1 cellular context compared by ENCODE assay signal in the genomic region with DNA sequence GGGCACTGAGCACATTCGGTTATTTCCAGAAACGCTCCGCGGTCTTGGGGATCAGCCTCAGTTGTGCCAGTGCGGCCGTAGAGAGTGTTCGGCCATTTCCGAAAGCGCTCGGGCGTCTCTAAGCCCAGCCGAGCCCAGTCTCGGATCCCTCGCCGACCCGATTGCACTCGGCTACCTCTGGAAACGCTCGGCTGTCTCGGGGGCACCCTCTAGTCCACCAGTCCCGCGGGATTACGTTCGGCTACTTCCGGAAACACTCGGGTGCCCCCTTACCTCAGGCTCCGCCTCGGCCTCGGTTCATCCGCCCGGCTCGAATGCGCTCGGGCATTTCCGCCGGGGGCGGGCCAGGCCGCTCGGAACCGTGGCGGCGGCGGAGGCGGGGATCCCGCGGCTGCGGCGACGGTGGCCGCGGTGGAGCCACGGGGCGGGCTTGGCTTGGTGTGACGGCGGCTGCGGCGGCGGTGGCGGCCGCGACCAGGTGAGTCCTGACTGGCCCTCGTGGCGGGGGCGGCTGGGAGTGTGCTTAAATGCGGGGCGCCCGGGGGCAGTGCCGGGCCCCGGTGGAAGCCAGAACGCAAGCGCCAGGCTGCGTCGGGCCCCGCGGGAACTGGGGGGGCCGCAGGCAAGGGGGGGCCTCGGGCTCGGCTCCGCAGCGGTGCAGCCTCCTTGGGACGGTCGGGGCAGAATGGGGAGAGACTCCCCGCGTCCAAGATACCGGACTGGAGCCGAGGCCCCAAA.
A peak's percentile ranks its signal among the peaks of the same experiment; 100 is the strongest.
TF ChIP-seq lines count a peak whose summit lies in the region.

TSS of gene PIK3R2 (plus strand) at position 347 of the 738 bp plus-strand sequence. CDS start 2,717 bp downstream, outside the sequence.

TF ChIP-seq in HepG2, 621 proteins besides CTCF, POLR2A, EP300 and RAD21 (continued from another document and continues in another):
- TF ChIP-seq, protein P1, sequence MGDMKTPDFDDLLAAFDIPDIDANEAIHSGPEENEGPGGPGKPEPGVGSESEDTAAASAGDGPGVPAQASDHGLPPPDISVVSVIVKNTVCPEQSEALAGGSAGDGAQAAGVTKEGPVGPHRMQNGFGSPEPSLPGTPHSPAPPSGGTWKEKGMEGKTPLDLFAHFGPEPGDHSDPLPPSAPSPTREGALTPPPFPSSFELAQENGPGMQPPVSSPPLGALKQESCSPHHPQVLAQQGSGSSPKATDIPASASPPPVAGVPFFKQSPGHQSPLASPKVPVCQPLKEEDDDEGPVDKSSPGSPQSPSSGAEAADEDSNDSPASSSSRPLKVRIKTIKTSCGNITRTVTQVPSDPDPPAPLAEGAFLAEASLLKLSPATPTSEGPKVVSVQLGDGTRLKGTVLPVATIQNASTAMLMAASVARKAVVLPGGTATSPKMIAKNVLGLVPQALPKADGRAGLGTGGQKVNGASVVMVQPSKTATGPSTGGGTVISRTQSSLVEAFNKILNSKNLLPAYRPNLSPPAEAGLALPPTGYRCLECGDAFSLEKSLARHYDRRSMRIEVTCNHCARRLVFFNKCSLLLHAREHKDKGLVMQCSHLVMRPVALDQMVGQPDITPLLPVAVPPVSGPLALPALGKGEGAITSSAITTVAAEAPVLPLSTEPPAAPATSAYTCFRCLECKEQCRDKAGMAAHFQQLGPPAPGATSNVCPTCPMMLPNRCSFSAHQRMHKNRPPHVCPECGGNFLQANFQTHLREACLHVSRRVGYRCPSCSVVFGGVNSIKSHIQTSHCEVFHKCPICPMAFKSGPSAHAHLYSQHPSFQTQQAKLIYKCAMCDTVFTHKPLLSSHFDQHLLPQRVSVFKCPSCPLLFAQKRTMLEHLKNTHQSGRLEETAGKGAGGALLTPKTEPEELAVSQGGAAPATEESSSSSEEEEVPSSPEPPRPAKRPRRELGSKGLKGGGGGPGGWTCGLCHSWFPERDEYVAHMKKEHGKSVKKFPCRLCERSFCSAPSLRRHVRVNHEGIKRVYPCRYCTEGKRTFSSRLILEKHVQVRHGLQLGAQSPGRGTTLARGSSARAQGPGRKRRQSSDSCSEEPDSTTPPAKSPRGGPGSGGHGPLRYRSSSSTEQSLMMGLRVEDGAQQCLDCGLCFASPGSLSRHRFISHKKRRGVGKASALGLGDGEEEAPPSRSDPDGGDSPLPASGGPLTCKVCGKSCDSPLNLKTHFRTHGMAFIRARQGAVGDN (CRISPR knock-in tag; IDR thresholded peaks at IDR 0.05): peak; percentile 37
- no peak for TF ChIP-seq REXO4 (CRISPR knock-in tag; IDR thresholded peaks at IDR 0.05; ENCODE audit: borderline replicate concordance)
- TF ChIP-seq SP5 (CRISPR knock-in tag; IDR thresholded peaks at IDR 0.05; ENCODE audit: borderline replicate concordance, low read depth): peak; percentile 51
- peak; percentile 57 for TF ChIP-seq PHF20 (CRISPR knock-in tag; IDR thresholded peaks at IDR 0.05)
- TF ChIP-seq NFATC3 (CRISPR knock-in tag; IDR thresholded peaks at IDR 0.05): no peak
- TF ChIP-seq CHD2 (IDR thresholded peaks at IDR 0.05; ENCODE audit: low read depth, low read length): peak; percentile 94
- TF ChIP-seq ZFY (CRISPR knock-in tag; IDR thresholded peaks at IDR 0.05): peak; percentile 69
- TF ChIP-seq, protein P2, sequence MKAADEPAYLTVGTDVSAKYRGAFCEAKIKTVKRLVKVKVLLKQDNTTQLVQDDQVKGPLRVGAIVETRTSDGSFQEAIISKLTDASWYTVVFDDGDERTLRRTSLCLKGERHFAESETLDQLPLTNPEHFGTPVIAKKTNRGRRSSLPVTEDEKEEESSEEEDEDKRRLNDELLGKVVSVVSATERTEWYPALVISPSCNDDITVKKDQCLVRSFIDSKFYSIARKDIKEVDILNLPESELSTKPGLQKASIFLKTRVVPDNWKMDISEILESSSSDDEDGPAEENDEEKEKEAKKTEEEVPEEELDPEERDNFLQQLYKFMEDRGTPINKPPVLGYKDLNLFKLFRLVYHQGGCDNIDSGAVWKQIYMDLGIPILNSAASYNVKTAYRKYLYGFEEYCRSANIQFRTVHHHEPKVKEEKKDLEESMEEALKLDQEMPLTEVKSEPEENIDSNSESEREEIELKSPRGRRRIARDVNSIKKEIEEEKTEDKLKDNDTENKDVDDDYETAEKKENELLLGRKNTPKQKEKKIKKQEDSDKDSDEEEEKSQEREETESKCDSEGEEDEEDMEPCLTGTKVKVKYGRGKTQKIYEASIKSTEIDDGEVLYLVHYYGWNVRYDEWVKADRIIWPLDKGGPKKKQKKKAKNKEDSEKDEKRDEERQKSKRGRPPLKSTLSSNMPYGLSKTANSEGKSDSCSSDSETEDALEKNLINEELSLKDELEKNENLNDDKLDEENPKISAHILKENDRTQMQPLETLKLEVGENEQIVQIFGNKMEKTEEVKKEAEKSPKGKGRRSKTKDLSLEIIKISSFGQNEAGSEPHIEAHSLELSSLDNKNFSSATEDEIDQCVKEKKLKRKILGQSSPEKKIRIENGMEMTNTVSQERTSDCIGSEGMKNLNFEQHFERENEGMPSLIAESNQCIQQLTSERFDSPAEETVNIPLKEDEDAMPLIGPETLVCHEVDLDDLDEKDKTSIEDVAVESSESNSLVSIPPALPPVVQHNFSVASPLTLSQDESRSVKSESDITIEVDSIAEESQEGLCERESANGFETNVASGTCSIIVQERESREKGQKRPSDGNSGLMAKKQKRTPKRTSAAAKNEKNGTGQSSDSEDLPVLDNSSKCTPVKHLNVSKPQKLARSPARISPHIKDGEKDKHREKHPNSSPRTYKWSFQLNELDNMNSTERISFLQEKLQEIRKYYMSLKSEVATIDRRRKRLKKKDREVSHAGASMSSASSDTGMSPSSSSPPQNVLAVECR (CRISPR knock-in tag; IDR thresholded peaks at IDR 0.05; ENCODE audit: borderline replicate concordance): peak; percentile 5; the same call in 1 of the 2 replicates
- TF ChIP-seq RFX1 (IDR thresholded peaks at IDR 0.05): peak; percentile 16; the same call in 1 of the 2 replicates
- 0 out of 2 replicates have a peak, but pooled peaks have one; percentile 42 for TF ChIP-seq ZSCAN31 (CRISPR knock-in tag; IDR thresholded peaks at IDR 0.05; ENCODE audit: low read depth)
- TF ChIP-seq, protein P3, sequence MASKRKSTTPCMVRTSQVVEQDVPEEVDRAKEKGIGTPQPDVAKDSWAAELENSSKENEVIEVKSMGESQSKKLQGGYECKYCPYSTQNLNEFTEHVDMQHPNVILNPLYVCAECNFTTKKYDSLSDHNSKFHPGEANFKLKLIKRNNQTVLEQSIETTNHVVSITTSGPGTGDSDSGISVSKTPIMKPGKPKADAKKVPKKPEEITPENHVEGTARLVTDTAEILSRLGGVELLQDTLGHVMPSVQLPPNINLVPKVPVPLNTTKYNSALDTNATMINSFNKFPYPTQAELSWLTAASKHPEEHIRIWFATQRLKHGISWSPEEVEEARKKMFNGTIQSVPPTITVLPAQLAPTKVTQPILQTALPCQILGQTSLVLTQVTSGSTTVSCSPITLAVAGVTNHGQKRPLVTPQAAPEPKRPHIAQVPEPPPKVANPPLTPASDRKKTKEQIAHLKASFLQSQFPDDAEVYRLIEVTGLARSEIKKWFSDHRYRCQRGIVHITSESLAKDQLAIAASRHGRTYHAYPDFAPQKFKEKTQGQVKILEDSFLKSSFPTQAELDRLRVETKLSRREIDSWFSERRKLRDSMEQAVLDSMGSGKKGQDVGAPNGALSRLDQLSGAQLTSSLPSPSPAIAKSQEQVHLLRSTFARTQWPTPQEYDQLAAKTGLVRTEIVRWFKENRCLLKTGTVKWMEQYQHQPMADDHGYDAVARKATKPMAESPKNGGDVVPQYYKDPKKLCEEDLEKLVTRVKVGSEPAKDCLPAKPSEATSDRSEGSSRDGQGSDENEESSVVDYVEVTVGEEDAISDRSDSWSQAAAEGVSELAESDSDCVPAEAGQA (IDR thresholded peaks at IDR 0.05; ENCODE audit: low read depth): no peak
- TF ChIP-seq, protein P3 (CRISPR knock-in tag; IDR thresholded peaks at IDR 0.05; ENCODE audit: borderline replicate concordance): no peak
- 0 out of 2 replicates have a peak, but pooled peaks have one; percentile 18 for TF ChIP-seq ZMYM4 (CRISPR knock-in tag; IDR thresholded peaks at IDR 0.05)
- 0 out of 2 replicates have a peak, but pooled peaks have one; percentile 29 for TF ChIP-seq KLF15 (CRISPR knock-in tag; IDR thresholded peaks at IDR 0.05; ENCODE audit: borderline replicate concordance)
- no peak for TF ChIP-seq ELF4 (CRISPR knock-in tag; IDR thresholded peaks at IDR 0.05; ENCODE audit: borderline replicate concordance)
- 0 out of 2 replicates have a peak, but pooled peaks have one; percentile 28 for TF ChIP-seq NR0B2 (CRISPR knock-in tag; IDR thresholded peaks at IDR 0.05)
- TF ChIP-seq HDAC1 (CRISPR knock-in tag; IDR thresholded peaks at IDR 0.05): peak; percentile 69
- TF ChIP-seq MTERF4 (CRISPR knock-in tag; IDR thresholded peaks at IDR 0.05): peak; percentile 40; the same call in 1 of the 2 replicates
- 0 out of 4 replicates have a peak, but pooled peaks of 1 of the 2 experiments have one; percentile 36 for TF ChIP-seq HMGXB4 (CRISPR knock-in tag; IDR thresholded peaks at IDR 0.05; ENCODE audit: borderline replicate concordance in 1 of 2, low read depth in 1 of 2)
- TF ChIP-seq ZNF547 (CRISPR knock-in tag; IDR thresholded peaks at IDR 0.05): peak; percentile 44; the same call in 1 of the 2 replicates
- TF ChIP-seq TOE1 (CRISPR knock-in tag; IDR thresholded peaks at IDR 0.05): no peak
- TF ChIP-seq IRF9 (CRISPR knock-in tag; IDR thresholded peaks at IDR 0.05; ENCODE audit: borderline replicate concordance): peak; percentile 26; the same call in 1 of the 2 replicates
- TF ChIP-seq, protein P4, sequence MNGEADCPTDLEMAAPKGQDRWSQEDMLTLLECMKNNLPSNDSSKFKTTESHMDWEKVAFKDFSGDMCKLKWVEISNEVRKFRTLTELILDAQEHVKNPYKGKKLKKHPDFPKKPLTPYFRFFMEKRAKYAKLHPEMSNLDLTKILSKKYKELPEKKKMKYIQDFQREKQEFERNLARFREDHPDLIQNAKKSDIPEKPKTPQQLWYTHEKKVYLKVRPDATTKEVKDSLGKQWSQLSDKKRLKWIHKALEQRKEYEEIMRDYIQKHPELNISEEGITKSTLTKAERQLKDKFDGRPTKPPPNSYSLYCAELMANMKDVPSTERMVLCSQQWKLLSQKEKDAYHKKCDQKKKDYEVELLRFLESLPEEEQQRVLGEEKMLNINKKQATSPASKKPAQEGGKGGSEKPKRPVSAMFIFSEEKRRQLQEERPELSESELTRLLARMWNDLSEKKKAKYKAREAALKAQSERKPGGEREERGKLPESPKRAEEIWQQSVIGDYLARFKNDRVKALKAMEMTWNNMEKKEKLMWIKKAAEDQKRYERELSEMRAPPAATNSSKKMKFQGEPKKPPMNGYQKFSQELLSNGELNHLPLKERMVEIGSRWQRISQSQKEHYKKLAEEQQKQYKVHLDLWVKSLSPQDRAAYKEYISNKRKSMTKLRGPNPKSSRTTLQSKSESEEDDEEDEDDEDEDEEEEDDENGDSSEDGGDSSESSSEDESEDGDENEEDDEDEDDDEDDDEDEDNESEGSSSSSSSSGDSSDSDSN (CRISPR knock-in tag; IDR thresholded peaks at IDR 0.05): peak; percentile 20; the same call in 1 of the 2 replicates
- TF ChIP-seq ZNF747 (CRISPR knock-in tag; IDR thresholded peaks at IDR 0.05; ENCODE audit: borderline replicate concordance): 0 out of 2 replicates have a peak, but pooled peaks have one; percentile 7
- TF ChIP-seq ZMAT3 (CRISPR knock-in tag; conservative IDR thresholded peaks at IDR 0.05): peak; percentile 20; the same call in 1 of the 2 replicates
- 0 out of 2 replicates have a peak, but pooled peaks have one; percentile 30 for TF ChIP-seq JUND (CRISPR knock-in tag; IDR thresholded peaks at IDR 0.05)
- TF ChIP-seq ZNF567 (CRISPR knock-in tag; IDR thresholded peaks at IDR 0.05; ENCODE audit: borderline replicate concordance): no peak
- TF ChIP-seq SRSF1 (optimal IDR thresholded peaks at IDR 0.05; ENCODE audit: low read depth, low read length): peak; percentile 55
- TF ChIP-seq SMARCC2 (IDR thresholded peaks at IDR 0.05): no peak
